In the genomic region with DNA sequence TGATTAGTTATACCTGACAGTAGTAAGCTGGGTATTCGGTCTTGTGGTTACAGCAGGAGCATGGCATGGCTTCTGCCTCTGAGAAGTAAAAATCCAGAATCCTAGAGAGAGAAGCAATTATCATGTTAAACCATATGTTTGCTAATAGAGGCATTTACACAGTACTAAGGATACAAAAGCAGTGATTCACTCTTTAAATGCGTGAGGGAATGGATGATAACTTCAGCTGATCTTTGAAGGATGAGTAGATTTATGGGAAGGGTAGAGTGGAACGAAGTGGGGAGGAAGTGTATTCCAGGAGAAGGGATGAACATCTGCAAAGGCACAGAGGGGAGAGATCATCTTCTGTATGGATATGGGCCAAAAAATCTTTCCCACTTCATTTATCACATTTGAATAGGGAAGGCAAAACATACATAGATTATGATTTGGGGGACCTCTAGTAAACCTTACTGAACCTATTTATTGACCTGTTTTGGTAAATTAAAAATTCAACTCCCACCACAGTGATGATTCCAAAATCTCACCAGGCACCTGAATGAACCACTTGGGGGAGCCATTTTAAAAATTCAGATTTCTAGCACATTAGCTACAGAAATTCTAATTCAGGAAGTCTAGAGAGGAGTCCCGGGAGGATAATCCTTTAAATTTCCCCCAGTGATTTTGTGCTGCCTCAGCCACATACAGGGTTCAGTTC, we compare ENCODE assay signal across 11 cellular contexts. TPM values are rescaled to one million over a fixed set of nuclear protein-coding genes. Genes with fewer than 3 reads are reported as not detected.
DNase-seq lines count a peak whose midpoint lies in the region; ATAC-seq, FAIRE-seq and TF ChIP-seq lines count a peak whose summit lies in the region.
"Had no signal": no experiment of that assay in that cellular context is flagged by ENCODE, and none has a peak within 500 bp of the region (broad histone marks: within the 10 kb centered on the region; RNA-seq: fewer than 3 reads in every experiment).

No MANE protein-coding gene starts in this region.

- H3K9me3 ChIP-seq in breast epithelium (no peaks in the 10 kb centered on the region), upper lobe of right lung (no peaks in the 10 kb centered on the region), kidney (ENCODE audit: control insufficient read depth in 1 of 2, low read length in 2 of 2) (no peaks in the 10 kb centered on the region)

- POLR2A ChIA-PET in MCF 10A (lab: Yijun Ruan, JAX): interaction anchor here (0.7 to 1.1 kb wide), 2 partner anchors 22 to 98 kb away, joined by 3 read pairs; no protein-coding TSS in a partner anchor
- POLR2A ChIA-PET in WTC11 (lab: Charles Lee): no interaction called here

- no peak overlapping the region for H3K4me3 ChIP-seq in breast epithelium
- no peak overlapping the region for H3K4me3 ChIP-seq in upper lobe of right lung
- H3K4me3 ChIP-seq in kidney (ENCODE audit: low read length in 2 of 2): no peak overlapping the region

- intact Hi-C loops in MCF 10A (cut with micrococcal nuclease): no loop called here
- intact Hi-C loops in breast epithelium (cut with DNase I; ENCODE audit: low total_unique reads): loop anchor here (10.0 kb wide), 1 partner anchor 1121 kb away; no protein-coding TSS in a partner anchor
- intact Hi-C loops in upper lobe of right lung (cut with DNase I): no loop called here
- intact Hi-C loops in kidney (cut with DNase I): no loop called here
- intact Hi-C loops in activated T-helper 1 cell treated with anti-CD3 and anti-CD28 coated beads, Interleukin-12 subunit alpha, Interleukin-12 subunit beta, Interleukin-2, Interleukin-4 antibody, amounts not matched to agents 30 ng/mL and 10 ng/mL and 1 ng/mL, durations not matched to agents 14 hours and 24 hours and 36 hours (cut with micrococcal nuclease): no loop called here

- TF ChIP-seq POLR2A in breast epithelium (IDR thresholded peaks at IDR 0.05): no peak

- H3K27ac Mint-ChIP-seq in MCF 10A (ENCODE audit: low read depth, unreplicated experiment) (no peak overlapping the region), WTC11 (peak overlapping the region; percentile 42)
- no peak overlapping the region for H3K27ac Mint-ChIP-seq in activated T-helper 1 cell treated with anti-CD3 and anti-CD28 coated beads, Interleukin-12 subunit alpha, Interleukin-12 subunit beta, Interleukin-2, Interleukin-4 antibody, amounts not matched to agents 30 ng/mL and 10 ng/mL and 1 ng/mL, durations not matched to agents 14 hours and 24 hours and 36 hours
- H3K27ac Mint-ChIP-seq: activated naive CD8-positive, alpha-beta T cell; CD4-positive, CD25-positive, alpha-beta regulatory T cell had no signal

- no peak overlapping the region for H3K4me3 Mint-ChIP-seq in MCF 10A (ENCODE audit: unreplicated experiment)
- H3K4me3 Mint-ChIP-seq in WTC11: no peak overlapping the region
- no peak overlapping the region for H3K4me3 Mint-ChIP-seq in activated T-helper 1 cell treated with anti-CD3 and anti-CD28 coated beads, Interleukin-12 subunit alpha, Interleukin-12 subunit beta, Interleukin-2, Interleukin-4 antibody, amounts not matched to agents 30 ng/mL and 10 ng/mL and 1 ng/mL, durations not matched to agents 14 hours and 24 hours and 36 hours
- H3K4me3 Mint-ChIP-seq: activated naive CD8-positive, alpha-beta T cell; CD4-positive, CD25-positive, alpha-beta regulatory T cell had no signal

- no peaks in the 10 kb centered on the region for H3K27me3 ChIP-seq in breast epithelium
- H3K27me3 ChIP-seq in upper lobe of right lung: no peaks in the 10 kb centered on the region

- no peak for FAIRE-seq in kidney (lab: Jason Lieb, UNC)

- peak; percentile 5 for ATAC-seq in HG03103 (IDR thresholded peaks at IDR 0.05; ENCODE audit: low read depth, unreplicated experiment)
- peak; percentile 31 for ATAC-seq in WTC11
- no peak for ATAC-seq in upper lobe of right lung

- H3K36me3 Mint-ChIP-seq in MCF 10A (ENCODE audit: insufficient read depth, unreplicated experiment) (no peaks in the 10 kb centered on the region), WTC11 (peaks cover 19% of the 10 kb centered on the region)
- H3K36me3 Mint-ChIP-seq in activated T-helper 1 cell treated with anti-CD3 and anti-CD28 coated beads, Interleukin-12 subunit alpha, Interleukin-12 subunit beta, Interleukin-2, Interleukin-4 antibody, amounts not matched to agents 30 ng/mL and 10 ng/mL and 1 ng/mL, durations not matched to agents 14 hours and 24 hours and 36 hours (ENCODE audit: low read depth): no peaks in the 10 kb centered on the region
- H3K36me3 Mint-ChIP-seq: CD4-positive, CD25-positive, alpha-beta regulatory T cell had no signal

- peak; percentile 23 for DNase-seq in MCF 10A (ENCODE audit: unreplicated experiment)
- no peak for DNase-seq in breast epithelium (ENCODE audit: low spot score in 2 of 2)
- DNase-seq in WTC11 (ENCODE audit: low spot score): no peak
- no peak for DNase-seq in upper lobe of right lung
- DNase-seq in kidney: no peak
- DNase-seq in activated T-helper 1 cell treated with anti-CD3 and anti-CD28 coated beads, Interleukin-12 subunit alpha, Interleukin-12 subunit beta, Interleukin-2, Interleukin-4 antibody, amounts not matched to agents 30 ng/mL and 10 ng/mL and 1 ng/mL, durations not matched to agents 14 hours and 24 hours and 36 hours (ENCODE audit: low spot score): no peak
- no peak for DNase-seq in activated naive CD4-positive, alpha-beta T cell treated with Interleukin-2 at 50 U/mL for 16 hours
- DNase-seq: CD4-positive, CD25-positive, alpha-beta regulatory T cell; SHP77 treated with DMSO at 0.1 percent for 48 hours had no signal

- no peak overlapping the region for H3K9ac ChIP-seq in kidney (ENCODE audit: low read length in 2 of 2)

- H3K9me3 Mint-ChIP-seq in MCF 10A (ENCODE audit: unreplicated experiment) (no peaks in the 10 kb centered on the region), WTC11 (peaks cover 5% of the 10 kb centered on the region)
- no peaks in the 10 kb centered on the region for H3K9me3 Mint-ChIP-seq in activated T-helper 1 cell treated with anti-CD3 and anti-CD28 coated beads, Interleukin-12 subunit alpha, Interleukin-12 subunit beta, Interleukin-2, Interleukin-4 antibody, amounts not matched to agents 30 ng/mL and 10 ng/mL and 1 ng/mL, durations not matched to agents 14 hours and 24 hours and 36 hours

- H3K4me1 Mint-ChIP-seq in MCF 10A (ENCODE audit: insufficient read depth, unreplicated experiment) (peaks cover 2% of the 10 kb centered on the region), WTC11 (peaks cover 27% of the 10 kb centered on the region)
- H3K4me1 Mint-ChIP-seq in activated T-helper 1 cell treated with anti-CD3 and anti-CD28 coated beads, Interleukin-12 subunit alpha, Interleukin-12 subunit beta, Interleukin-2, Interleukin-4 antibody, amounts not matched to agents 30 ng/mL and 10 ng/mL and 1 ng/mL, durations not matched to agents 14 hours and 24 hours and 36 hours (ENCODE audit: low read depth): no peaks in the 10 kb centered on the region
- H3K4me1 Mint-ChIP-seq: CD4-positive, CD25-positive, alpha-beta regulatory T cell had no signal

- CTCF ChIA-PET in MCF 10A (lab: Yijun Ruan, JAX): interaction anchor here (0.7 to 1.3 kb wide), 5 partner anchors 87 to 1038 kb away, joined by 3 to 5 read pairs (median 4); no protein-coding TSS in a partner anchor
- CTCF ChIA-PET in WTC11 (lab: Charles Lee): interaction anchor here (0.5 to 2.0 kb wide), 11 partner anchors 14 to 534 kb away, joined by 3 to 6 read pairs (median 3); a partner anchor contains a TSS

- BruUV-seq in MCF 10A (replicated peaks; lab: Mats Ljungman, UMichigan): no TSS peak

- H3K4me1 ChIP-seq in breast epithelium: no peaks in the 10 kb centered on the region
- H3K4me1 ChIP-seq in upper lobe of right lung: no peaks in the 10 kb centered on the region
- H3K4me1 ChIP-seq in kidney (ENCODE audit: control insufficient read depth in 1 of 2, insufficient read depth in 1 of 2, low read depth in 1 of 2, low read length in 2 of 2): no peaks in the 10 kb centered on the region

- H3K36me3 ChIP-seq in breast epithelium (no peaks in the 10 kb centered on the region), upper lobe of right lung (no peaks in the 10 kb centered on the region), kidney (ENCODE audit: control insufficient read depth in 1 of 2, insufficient read depth in 2 of 2, low read length in 2 of 2) (no peaks in the 10 kb centered on the region)

- TF ChIP-seq CTCF in MCF 10A (IDR thresholded peaks at IDR 0.05; ENCODE audit: unreplicated experiment): peak; percentile 18
- TF ChIP-seq CTCF in breast epithelium (IDR thresholded peaks at IDR 0.05): no peak
- TF ChIP-seq CTCF in WTC11 (IDR thresholded peaks at IDR 0.05): no peak
- peak; percentile 31 for TF ChIP-seq CTCF in upper lobe of right lung (IDR thresholded peaks at IDR 0.05)
- no peak for TF ChIP-seq CTCF in kidney (IDR thresholded peaks at IDR 0.05; ENCODE audit: borderline replicate concordance, extremely low read depth, insufficient read depth)

- no peak overlapping the region for H3K27ac ChIP-seq in breast epithelium
- no peak overlapping the region for H3K27ac ChIP-seq in upper lobe of right lung
- H3K27ac ChIP-seq in kidney (ENCODE audit: low read depth in 2 of 2, low read length in 2 of 2): no peak overlapping the region

- H3K27me3 Mint-ChIP-seq in MCF 10A (ENCODE audit: insufficient read depth, unreplicated experiment) (no peaks in the 10 kb centered on the region), WTC11 (ENCODE audit: low read depth) (peaks cover 18% of the 10 kb centered on the region)
- peaks cover 2% of the 10 kb centered on the region for H3K27me3 Mint-ChIP-seq in activated T-helper 1 cell treated with anti-CD3 and anti-CD28 coated beads, Interleukin-12 subunit alpha, Interleukin-12 subunit beta, Interleukin-2, Interleukin-4 antibody, amounts not matched to agents 30 ng/mL and 10 ng/mL and 1 ng/mL, durations not matched to agents 14 hours and 24 hours and 36 hours (ENCODE audit: insufficient read depth)
- H3K27me3 Mint-ChIP-seq: CD4-positive, CD25-positive, alpha-beta regulatory T cell had no signal

TF ChIP-seq in WTC11, 78 proteins besides CTCF, POLR2A, EP300 and RAD21 (continues in another document):
- no peak for TF ChIP-seq TCF7 (CRISPR knock-in tag; IDR thresholded peaks at IDR 0.05; ENCODE audit: low read depth)

RNA-seq across cellular contexts. Expression of a gene that starts 35.1 kb away (rescaled TPM):
- total RNA-seq in MCF 10A (2022): not detected in 2 replicates
- 10 to 100 TPM in 2 of 3 donors, 1 to 10 TPM in 1; 7.9 to 15.5 (median 14.4) TPM for total RNA-seq in breast epithelium
- total RNA-seq in WTC11 (2021): 0.60 to 0.70 TPM (median 0.66 TPM) in 3 replicates
- total RNA-seq in upper lobe of right lung: 32.4 TPM
- 0.63 TPM for total RNA-seq in kidney
- 0.82 TPM for polyA plus RNA-seq in kidney (ENCODE audit: insufficient read depth, low read depth, low replicate concordance)
- not detected in 2 replicates for total RNA-seq in activated T-helper 1 cell treated with anti-CD3 and anti-CD28 coated beads, Interleukin-12 subunit alpha, Interleukin-12 subunit beta, Interleukin-2, Interleukin-4 antibody, amounts not matched to agents 30 ng/mL and 10 ng/mL and 1 ng/mL, durations not matched to agents 14 hours and 24 hours and 36 hours
- total RNA-seq: CD4-positive, CD25-positive, alpha-beta regulatory T cell had no signal

RNA-seq across cellular contexts. Expression of a gene that starts 41.2 kb away (rescaled TPM):
- not detected in 2 replicates for total RNA-seq in MCF 10A (2022)
- 1 to 10 TPM; 3.6 to 9.0 (median 3.7) TPM for total RNA-seq in breast epithelium
- not detected in 3 replicates for total RNA-seq in WTC11 (2021)
- total RNA-seq in upper lobe of right lung: 3.1 TPM
- 2.2 TPM for total RNA-seq in kidney
- not detected for polyA plus RNA-seq in kidney (ENCODE audit: insufficient read depth, low read depth, low replicate concordance)
- not detected in 2 replicates for total RNA-seq in activated T-helper 1 cell treated with anti-CD3 and anti-CD28 coated beads, Interleukin-12 subunit alpha, Interleukin-12 subunit beta, Interleukin-2, Interleukin-4 antibody, amounts not matched to agents 30 ng/mL and 10 ng/mL and 1 ng/mL, durations not matched to agents 14 hours and 24 hours and 36 hours
- polyA plus RNA-seq: CD4-positive, CD25-positive, alpha-beta regulatory T cell had no signal

Comparison
In these comparisons a context has a peak if more than half of its experiments do, and no peak if none do; other contexts are left out.
1. CTCF ChIP-seq: peak in MCF 10A (single experiment) and upper lobe of right lung (single experiment); none in breast epithelium (0 of 3), WTC11 (single experiment) and kidney (single experiment).